In the genomic region with DNA sequence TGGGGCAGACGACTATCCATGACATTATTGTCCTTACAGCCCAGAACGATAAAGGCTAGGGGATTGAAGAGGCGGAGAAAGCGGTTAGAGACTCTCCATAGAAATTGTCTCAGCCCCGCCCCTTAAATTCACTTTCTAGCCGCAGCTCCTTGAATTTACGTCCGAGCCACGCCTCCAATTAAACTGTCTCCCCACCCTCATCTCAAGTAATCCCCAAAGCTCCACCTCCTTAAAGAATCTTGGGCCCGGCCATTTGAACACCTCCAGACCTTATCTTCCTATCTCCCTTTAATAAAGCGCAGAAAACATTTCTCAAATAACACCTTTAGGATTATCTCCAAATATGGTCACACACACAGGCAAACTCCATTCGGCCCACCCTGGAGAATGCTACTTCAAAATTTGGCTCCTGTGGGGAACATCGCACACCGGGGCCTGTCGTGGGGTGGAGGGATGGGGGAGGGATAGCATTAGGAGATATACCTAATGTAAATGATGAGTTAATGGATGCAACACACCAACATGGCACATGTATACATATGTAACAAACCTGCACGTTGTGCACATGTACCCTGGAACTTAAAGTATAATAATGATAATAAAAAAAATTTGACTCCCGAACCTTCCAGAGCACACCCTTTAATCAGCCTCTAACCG, we compare ENCODE assay signal across 8 cellular contexts. TPM values are rescaled to one million over a fixed set of nuclear protein-coding genes. Genes with fewer than 3 reads are reported as not detected.
DNase-seq lines count a peak whose midpoint lies in the region; ATAC-seq lines count a peak whose summit lies in the region.

No MANE protein-coding gene starts in this region.

- H2BK15ac ChIP-seq in mesenchymal stem cell (ENCODE audit: low read depth, poor library complexity, severe bottlenecking) = no peak overlapping the region

- no peak for ATAC-seq in GM18520 (IDR thresholded peaks at IDR 0.05; ENCODE audit: unreplicated experiment)

- no peaks in the 10 kb centered on the region for H3K27me3 ChIP-seq in ectodermal cell (ENCODE audit: control insufficient read depth, insufficient read depth, low read length, poor library complexity, severe bottlenecking)
- H3K27me3 ChIP-seq in mesenchymal stem cell (ENCODE audit: control insufficient read depth in 1 of 2, insufficient read depth in 1 of 2, low read length in 2 of 2) = no peaks in the 10 kb centered on the region

- peak; percentile 28 for DNase-seq in NCI-H2171 treated with DMSO at 0.1 percent for 48 hours (lab: John Stamatoyannopoulos, UW)
- DNase-seq in NCI-H2171 (lab: John Stamatoyannopoulos, UW) = no peak
- peak; percentile 92 for DNase-seq in KBM-7
- DNase-seq in mesenchymal stem cell = peak; percentile 64

- H3K9me3 Mint-ChIP-seq in T-helper 1 cell treated with Interleukin-12 subunit alpha and Interleukin-12 subunit beta and Interleukin-4 antibody, amounts not matched to agents 30 μg/mL and 1 μg/mL, for 36 hours = no peaks in the 10 kb centered on the region

- no peak overlapping the region for H2BK5ac ChIP-seq in mesenchymal stem cell (ENCODE audit: low read depth, low read length, poor library complexity, severe bottlenecking)

- in situ Hi-C loops in KBM-7 (cut with MboI; ENCODE audit: low pct_unique_long_range_greater_than_20kb, low sequenced_read_pairs) = no loop called here

- peaks cover 14% of the 10 kb centered on the region for H3K4me1 Mint-ChIP-seq in T-helper 1 cell treated with Interleukin-12 subunit alpha and Interleukin-12 subunit beta and Interleukin-4 antibody, amounts not matched to agents 30 μg/mL and 1 μg/mL, for 36 hours (ENCODE audit: low read depth)

- H3K27me3 Mint-ChIP-seq in T-helper 1 cell treated with Interleukin-12 subunit alpha and Interleukin-12 subunit beta and Interleukin-4 antibody, amounts not matched to agents 30 μg/mL and 1 μg/mL, for 36 hours (ENCODE audit: low read depth) = no peaks in the 10 kb centered on the region

- H3K4me3 Mint-ChIP-seq in T-helper 1 cell treated with Interleukin-12 subunit alpha and Interleukin-12 subunit beta and Interleukin-4 antibody, amounts not matched to agents 30 μg/mL and 1 μg/mL, for 36 hours = peak overlapping the region; percentile 92

- no peak overlapping the region for H2AFZ ChIP-seq in mesenchymal stem cell (ENCODE audit: low read depth, low read length)

- H3K4me3 ChIP-seq in ectodermal cell (ENCODE audit: insufficient read depth, low read depth, low read length) (peak overlapping the region; percentile 39), mesenchymal stem cell (ENCODE audit: insufficient read depth in 1 of 2, low read depth in 1 of 2, low read length in 2 of 2) (peak overlapping the region in 1 of 2 experiments; percentile 71)

- peak overlapping the region; percentile 92 for H3K27ac ChIP-seq in ectodermal cell (ENCODE audit: insufficient read depth, low read depth, low read length, poor library complexity, severe bottlenecking)
- peak overlapping the region; percentile 62 for H3K27ac ChIP-seq in mesenchymal stem cell (ENCODE audit: low read length, poor library complexity, severe bottlenecking)
- H3K27ac ChIP-seq in temporal lobe (ENCODE audit: low read depth, low read length) = peak overlapping the region; percentile 99

- H3K36me3 ChIP-seq in ectodermal cell (ENCODE audit: control insufficient read depth, insufficient read depth, low read length) = no peaks in the 10 kb centered on the region
- no peaks in the 10 kb centered on the region for H3K36me3 ChIP-seq in mesenchymal stem cell (ENCODE audit: control insufficient read depth in 1 of 2, insufficient read depth in 2 of 2, low read depth in 1 of 2, low read length in 2 of 2)

- no peak overlapping the region for H2AK5ac ChIP-seq in mesenchymal stem cell (ENCODE audit: low read length, severe bottlenecking)

- H3K36me3 Mint-ChIP-seq in T-helper 1 cell treated with Interleukin-12 subunit alpha and Interleukin-12 subunit beta and Interleukin-4 antibody, amounts not matched to agents 30 μg/mL and 1 μg/mL, for 36 hours (ENCODE audit: low read depth) = no peaks in the 10 kb centered on the region

- H3K27ac Mint-ChIP-seq in T-helper 1 cell treated with Interleukin-12 subunit alpha and Interleukin-12 subunit beta and Interleukin-4 antibody, amounts not matched to agents 30 μg/mL and 1 μg/mL, for 36 hours = peak overlapping the region; percentile 92

- no peaks in the 10 kb centered on the region for H3K4me1 ChIP-seq in ectodermal cell (ENCODE audit: control insufficient read depth, insufficient read depth, low read length)
- H3K4me1 ChIP-seq in mesenchymal stem cell (ENCODE audit: control insufficient read depth, insufficient read depth, low read depth, low read length) = peaks cover 3% of the 10 kb centered on the region

- no peak overlapping the region for H2BK12ac ChIP-seq in mesenchymal stem cell (ENCODE audit: low read length in 2 of 2)

- WGBS in ectodermal cell, 2 experiments = 4 to 6% methylated on average over 13 to 17 of the region's 18 CpGs
- WGBS in mesenchymal stem cell = 20% methylated on average over 13 of the region's 18 CpGs

- H4K8ac ChIP-seq in mesenchymal stem cell (ENCODE audit: low read length) = no peak overlapping the region

- H3K4me2 ChIP-seq in mesenchymal stem cell (ENCODE audit: low read length, poor library complexity, severe bottlenecking) = peak overlapping the region; percentile 58

- H4K91ac ChIP-seq in mesenchymal stem cell (ENCODE audit: low read length) = no peak overlapping the region

- no peaks in the 10 kb centered on the region for H3K9me3 ChIP-seq in ectodermal cell (ENCODE audit: control insufficient read depth, low read length)
- no peaks in the 10 kb centered on the region for H3K9me3 ChIP-seq in mesenchymal stem cell (ENCODE audit: control insufficient read depth, low read length)

- H3K23ac ChIP-seq in mesenchymal stem cell (ENCODE audit: low read length in 2 of 2) = no peak overlapping the region

- no peak overlapping the region for H3K14ac ChIP-seq in mesenchymal stem cell (ENCODE audit: low read length in 2 of 2)

- no peak overlapping the region for H3K4ac ChIP-seq in mesenchymal stem cell (ENCODE audit: low read depth in 1 of 2, low read length in 2 of 2)

- no peaks in the 10 kb centered on the region for H3K79me1 ChIP-seq in mesenchymal stem cell (replicated peaks; ENCODE audit: low read length, poor library complexity, severe bottlenecking)

- H2BK120ac ChIP-seq in mesenchymal stem cell (ENCODE audit: low read depth, low read length) = no peak overlapping the region

- no peak overlapping the region for H3K18ac ChIP-seq in mesenchymal stem cell (ENCODE audit: low read depth in 1 of 2, low read length in 2 of 2)

- peak overlapping the region; percentile 88 for H3K9ac ChIP-seq in mesenchymal stem cell (ENCODE audit: low read length)

RNA-seq across cellular contexts. Expression of a gene that starts 7.2 kb away (rescaled TPM):
- polyA plus RNA-seq in ectodermal cell (2013, experiment 1 of 4) = 1.1 TPM
- polyA plus RNA-seq in ectodermal cell (2013, experiment 2 of 4) = 0.71 TPM
- 0.64 TPM for polyA plus RNA-seq in ectodermal cell (2013, experiment 3 of 4)
- polyA plus RNA-seq in ectodermal cell (2013, experiment 4 of 4) = 0.57 TPM
- 0.83 TPM for polyA plus RNA-seq in mesenchymal stem cell (2013, experiment 1 of 2)
- polyA plus RNA-seq in mesenchymal stem cell (2013, experiment 2 of 2) = 0.66 TPM
- total RNA-seq in temporal lobe = 1.5 TPM

RNA-seq across cellular contexts. Expression of a gene that starts 16.3 kb away (rescaled TPM):
- polyA plus RNA-seq in ectodermal cell (2013, experiment 1 of 4) = 2.4 TPM
- 2.4 TPM for polyA plus RNA-seq in ectodermal cell (2013, experiment 2 of 4)
- polyA plus RNA-seq in ectodermal cell (2013, experiment 3 of 4) = 2.9 TPM
- polyA plus RNA-seq in ectodermal cell (2013, experiment 4 of 4) = 3.0 TPM
- 302 TPM for polyA plus RNA-seq in mesenchymal stem cell (2013, experiment 1 of 2)
- 293 TPM for polyA plus RNA-seq in mesenchymal stem cell (2013, experiment 2 of 2)
- 1.2 TPM for total RNA-seq in temporal lobe

RNA-seq across cellular contexts. Expression of a gene that starts 30.8 kb away (rescaled TPM):
- 7.9 TPM for polyA plus RNA-seq in ectodermal cell (2013, experiment 1 of 4)
- polyA plus RNA-seq in ectodermal cell (2013, experiment 2 of 4) = 7.3 TPM
- 7.7 TPM for polyA plus RNA-seq in ectodermal cell (2013, experiment 3 of 4)
- 8.5 TPM for polyA plus RNA-seq in ectodermal cell (2013, experiment 4 of 4)
- 9.3 TPM for polyA plus RNA-seq in mesenchymal stem cell (2013, experiment 1 of 2)
- polyA plus RNA-seq in mesenchymal stem cell (2013, experiment 2 of 2) = 9.3 TPM
- 0.74 TPM for total RNA-seq in temporal lobe

RNA-seq across cellular contexts. Expression of a gene that starts 31.8 kb away (rescaled TPM):
- 20.8 TPM for polyA plus RNA-seq in ectodermal cell (2013, experiment 1 of 4)
- 18.9 TPM for polyA plus RNA-seq in ectodermal cell (2013, experiment 2 of 4)
- polyA plus RNA-seq in ectodermal cell (2013, experiment 3 of 4) = 18.2 TPM
- polyA plus RNA-seq in ectodermal cell (2013, experiment 4 of 4) = 19.5 TPM
- 13.7 TPM for polyA plus RNA-seq in mesenchymal stem cell (2013, experiment 1 of 2)
- polyA plus RNA-seq in mesenchymal stem cell (2013, experiment 2 of 2) = 13.6 TPM
- 15.7 TPM for total RNA-seq in temporal lobe

RNA-seq across cellular contexts. Expression of a gene that starts 44.6 kb away (rescaled TPM):
- polyA plus RNA-seq in ectodermal cell (2013, experiment 1 of 4) = 1.3 TPM
- 0.69 TPM for polyA plus RNA-seq in ectodermal cell (2013, experiment 2 of 4)
- 0.80 TPM for polyA plus RNA-seq in ectodermal cell (2013, experiment 3 of 4)
- polyA plus RNA-seq in ectodermal cell (2013, experiment 4 of 4) = 1.7 TPM
- polyA plus RNA-seq in mesenchymal stem cell (2013, experiment 1 of 2) = 0.18 TPM
- 0.18 TPM for polyA plus RNA-seq in mesenchymal stem cell (2013, experiment 2 of 2)
- 107 TPM for total RNA-seq in temporal lobe
